Comparison of ENCODE assay signal across 8 cellular contexts in genomic region chr1:148952938-148953616, GRCh38.
DNase-seq lines count a peak whose midpoint lies in the region; ATAC-seq and TF ChIP-seq lines count a peak whose summit lies in the region.
"Not testable (repeated sequence)": the region's sequence is repeated elsewhere in the genome, so short reads cannot be mapped to it uniquely, and the experiment has no call there.

No MANE protein-coding gene starts in this region.

- ATAC-seq in CD4-positive, CD25-positive, alpha-beta regulatory T cell (ENCODE audit: low read depth in 2 of 2), result not testable (repeated sequence)
- ATAC-seq in GM21360 (IDR thresholded peaks at IDR 0.05; ENCODE audit: unreplicated experiment) (peak; percentile 4), T-helper 17 cell (peak; percentile 2)

- H3K27ac ChIP-seq in CD4-positive, CD25-positive, alpha-beta regulatory T cell (ENCODE audit: insufficient read depth, low read length, poor library complexity, severe bottlenecking), result not testable (repeated sequence)
- H3K27ac ChIP-seq in mucosa of rectum (ENCODE audit: low read depth in 2 of 2, low read length in 2 of 2), result peak overlapping the region; percentile 32 to 37

- not testable (repeated sequence) for H3K36me3 ChIP-seq in CD4-positive, CD25-positive, alpha-beta regulatory T cell (ENCODE audit: control insufficient read depth, insufficient read depth, low read length); mucosa of rectum (ENCODE audit: control insufficient read depth in 2 of 2, insufficient read depth in 2 of 2, low read length in 2 of 2)

- not testable (repeated sequence) for H3K4me1 ChIP-seq in CD4-positive, CD25-positive, alpha-beta regulatory T cell (ENCODE audit: control insufficient read depth, insufficient read depth, low read length, poor library complexity, severe bottlenecking); mucosa of rectum (ENCODE audit: control insufficient read depth in 2 of 2, insufficient read depth in 2 of 2, low read length in 2 of 2)

- H3K27me3 ChIP-seq in CD4-positive, CD25-positive, alpha-beta regulatory T cell (ENCODE audit: control insufficient read depth, insufficient read depth, low read length); mucosa of rectum (ENCODE audit: control insufficient read depth in 2 of 2, insufficient read depth in 2 of 2, low read length in 2 of 2): not testable (repeated sequence)

- DNase-seq in CD4-positive, CD25-positive, alpha-beta regulatory T cell, result peak in 1 of 3 donors; percentile 36
- DNase-seq in LNCaP clone FGC (ENCODE audit: low read depth), result not testable (repeated sequence)
- DNase-seq in T-helper 17 cell (peak; percentile 3 to 11 (median 8)), astrocyte of the cerebellum (ENCODE audit: low read depth) (peak; percentile 2), glomerular visceral epithelial cell (ENCODE audit: extremely low spot score) (peak; percentile 18)
- DNase-seq in stimulated activated CD4-positive, alpha-beta T cell treated with anti-CD3 and anti-CD28 coated beads, Interleukin-4, amount 100 ng/mL, for 24 hours, result peak; percentile 17

- not testable (repeated sequence) for H3K36me3 Mint-ChIP-seq in CD4-positive, CD25-positive, alpha-beta regulatory T cell; T-helper 17 cell (ENCODE audit: low read depth)

- peak overlapping the region; percentile 72 for H3K4me3 ChIP-seq in CD4-positive, CD25-positive, alpha-beta regulatory T cell (ENCODE audit: low read depth, low read length)
- H3K4me3 ChIP-seq in LNCaP clone FGC (ENCODE audit: low read depth, low read length) (peak overlapping the region; percentile 51), astrocyte of the cerebellum (ENCODE audit: low read depth, low read length) (peak overlapping the region; percentile 51), mucosa of rectum (ENCODE audit: low read length in 2 of 2) (peak overlapping the region; percentile 67 to 82)

- H3K9me3 ChIP-seq in CD4-positive, CD25-positive, alpha-beta regulatory T cell (ENCODE audit: control insufficient read depth in 2 of 2, low read length in 2 of 2); T-helper 17 cell (ENCODE audit: control insufficient read depth, low read length, poor library complexity, severe bottlenecking); mucosa of rectum (ENCODE audit: control insufficient read depth in 2 of 2, low read length in 2 of 2): not testable (repeated sequence)

- not testable (repeated sequence) for TF ChIP-seq CTCF in LNCaP clone FGC (IDR thresholded peaks at IDR 0.05; ENCODE audit: control insufficient read depth, extremely low read depth, insufficient read depth); astrocyte of the cerebellum (IDR thresholded peaks at IDR 0.05; ENCODE audit: low read depth, low read length, missing control alignments)

- peak overlapping the region; percentile 87 to 96 (median 92) for H3K4me3 Mint-ChIP-seq in CD4-positive, CD25-positive, alpha-beta regulatory T cell
- H3K4me3 Mint-ChIP-seq in T-helper 17 cell, result peak overlapping the region; percentile 83

- H3K4me1 Mint-ChIP-seq in CD4-positive, CD25-positive, alpha-beta regulatory T cell, result peaks cover 4 to 23% (median 10%) of the 10 kb centered on the region in 4 donors
- not testable (repeated sequence) for H3K4me1 Mint-ChIP-seq in T-helper 17 cell

- in situ Hi-C loops in astrocyte of the cerebellum (cut with HindIII; ENCODE audit: low sequenced_read_pairs), result not testable (repeated sequence)

- H3K9me3 Mint-ChIP-seq in CD4-positive, CD25-positive, alpha-beta regulatory T cell, result not testable (repeated sequence)

- H3K9ac ChIP-seq in mucosa of rectum (ENCODE audit: low read depth in 1 of 2, low read length in 2 of 2), result not testable (repeated sequence)

- H3K27me3 Mint-ChIP-seq in CD4-positive, CD25-positive, alpha-beta regulatory T cell; T-helper 17 cell: not testable (repeated sequence)

- H3K27ac Mint-ChIP-seq in CD4-positive, CD25-positive, alpha-beta regulatory T cell; T-helper 17 cell: not testable (repeated sequence)
